Comparison of ENCODE assay signal across 8 cellular contexts in the genomic region with DNA sequence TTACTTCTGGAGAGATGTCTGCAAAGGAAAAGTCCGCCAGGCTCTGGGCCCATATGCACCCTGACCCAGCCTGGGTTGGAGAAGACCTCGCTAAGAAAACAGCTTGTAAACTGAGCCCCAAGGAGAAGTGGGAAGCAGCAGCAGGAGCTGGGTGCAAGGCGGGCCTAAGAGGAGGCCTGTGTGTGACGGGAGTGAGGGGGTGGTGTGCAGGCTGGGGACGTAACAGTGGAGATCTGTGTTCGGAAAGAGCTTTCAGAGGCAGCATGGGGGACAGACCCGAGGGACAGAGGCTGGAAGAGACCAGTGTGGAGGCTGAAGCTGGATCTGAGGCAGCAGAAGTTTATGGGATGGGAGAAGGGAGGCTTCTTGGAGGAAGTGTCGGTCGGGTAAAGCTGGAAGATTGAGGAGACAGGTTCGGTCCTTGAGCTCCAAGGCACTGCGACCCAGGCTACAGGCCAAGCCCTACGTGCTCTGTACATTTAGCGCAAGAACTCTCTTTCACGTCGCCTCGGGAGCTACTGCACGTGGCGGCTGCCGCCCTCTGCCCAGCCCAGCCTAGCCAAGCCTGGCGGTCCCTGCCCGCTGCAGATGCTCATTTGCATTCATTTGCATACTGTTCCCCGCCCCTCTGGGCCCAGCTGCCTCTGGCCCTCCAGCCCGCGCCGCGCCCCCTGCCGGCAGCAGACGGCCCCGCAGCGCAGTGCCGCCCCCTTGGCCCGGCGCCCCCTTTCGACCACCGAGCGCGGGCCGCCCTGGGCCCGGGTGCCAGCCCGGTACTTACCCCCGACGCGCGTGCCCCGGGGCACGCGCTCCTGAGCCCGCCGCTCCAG. TPM values are rescaled to one million over a fixed set of nuclear protein-coding genes. Genes with fewer than 3 reads are reported as not detected.
DNase-seq lines count a peak whose midpoint lies in the region; ATAC-seq and TF ChIP-seq lines count a peak whose summit lies in the region.

No MANE protein-coding gene starts in this region.

- H3K9me2 ChIP-seq in hepatocyte (replicated peaks; ENCODE audit: insufficient read depth), result no peaks in the 10 kb centered on the region

- H3K4me3 ChIP-seq in hepatocyte, result peak overlapping the region; percentile 39
- H3K4me3 ChIP-seq in rectal smooth muscle tissue (ENCODE audit: low read length), result peak overlapping the region; percentile 49

- H3K36me3 ChIP-seq in hepatocyte (replicated peaks; ENCODE audit: insufficient read depth, low read depth) (no peaks in the 10 kb centered on the region), rectal smooth muscle tissue (ENCODE audit: control insufficient read depth, insufficient read depth, low read length) (no peaks in the 10 kb centered on the region)

- TF ChIP-seq CTCF in GM10266 (IDR thresholded peaks at IDR 0.05; ENCODE audit: control insufficient read depth, insufficient read depth, low read depth, missing control alignments) (peak; percentile 82), hepatocyte (IDR thresholded peaks at IDR 0.05; ENCODE audit: poor library complexity) (peak; percentile 48)

- peaks cover 24% of the 10 kb centered on the region for H3K27me3 ChIP-seq in hepatocyte
- H3K27me3 ChIP-seq in rectal smooth muscle tissue (ENCODE audit: control insufficient read depth, insufficient read depth, low read length), result peaks cover 15% of the 10 kb centered on the region

- no peaks in the 10 kb centered on the region for H3K9me3 ChIP-seq in hepatocyte (ENCODE audit: low read depth)

- ATAC-seq in GM18502 (IDR thresholded peaks at IDR 0.05; ENCODE audit: poor library complexity, unreplicated experiment) (no peak), GM18868 (IDR thresholded peaks at IDR 0.05; ENCODE audit: unreplicated experiment) (no peak), HG02938 (IDR thresholded peaks at IDR 0.05; ENCODE audit: unreplicated experiment) (no peak)

- no peaks in the 10 kb centered on the region for H3K79me2 ChIP-seq in hepatocyte

- H3K27ac ChIP-seq in angular gyrus (ENCODE audit: low read depth, low read length) (peak overlapping the region; percentile 59), hepatocyte (no peak overlapping the region), rectal smooth muscle tissue (ENCODE audit: low read depth, low read length) (no peak overlapping the region)

- H3K4me1 ChIP-seq in hepatocyte (ENCODE audit: insufficient read depth) (peaks cover 8% of the 10 kb centered on the region), rectal smooth muscle tissue (ENCODE audit: control insufficient read depth, insufficient read depth, low read length) (peaks cover 2% of the 10 kb centered on the region)

- 52% methylated on average over 28 of the region's 49 CpGs for WGBS in hepatocyte (ENCODE audit: low lambda C conversion rate, missing lambda C conversion rate)

- H3K4me2 ChIP-seq in hepatocyte, result peak overlapping the region; percentile 95

- no peaks in the 10 kb centered on the region for H4K20me1 ChIP-seq in hepatocyte (ENCODE audit: insufficient read depth, poor library complexity, severe bottlenecking)

- peak; percentile 76 for DNase-seq in GM10266 (ENCODE audit: extremely low spot score)
- DNase-seq in NCI-H2227 treated with DMSO at 0.1 percent for 48 hours (lab: John Stamatoyannopoulos, UW), result peak; percentile 33
- DNase-seq in hepatocyte (ENCODE audit: low spot score), result peak; percentile 59

- peak overlapping the region; percentile 91 for H2AFZ ChIP-seq in hepatocyte

- H3K9ac ChIP-seq in rectal smooth muscle tissue (ENCODE audit: low read length), result no peak overlapping the region

RNA-seq across cellular contexts. Expression of gene HPCA, which starts 6.3 kb away (rescaled TPM):
- total RNA-seq in hepatocyte, result not detected in 2 replicates
- 0.85 and 1.0 TPM in 2 replicates for polyA plus RNA-seq in hepatocyte

RNA-seq across cellular contexts. Expression of gene TMEM54, which starts 8.6 kb away (rescaled TPM):
- 24.8 and 33.5 TPM in 2 replicates for total RNA-seq in hepatocyte
- polyA plus RNA-seq in hepatocyte, result 52.6 and 64.7 TPM in 2 replicates

RNA-seq across cellular contexts. Expression of gene FNDC5, which starts 21.9 kb away (rescaled TPM):
- total RNA-seq in hepatocyte, result 5.8 and 9.0 TPM in 2 replicates
- polyA plus RNA-seq in hepatocyte, result 5.2 and 11.2 TPM in 2 replicates
